In genomic region chr7:56127241-56127837, GRCh38 we compare ENCODE assay signal across 7 cellular contexts. TPM values are rescaled to one million over a fixed set of nuclear protein-coding genes. Genes with fewer than 3 reads are reported as not detected.
"Had no signal": no experiment of that assay in that cellular context is flagged by ENCODE, and none has a peak within 500 bp of the region (broad histone marks: within the 10 kb centered on the region; RNA-seq: fewer than 3 reads in every experiment).

No MANE protein-coding gene starts in this region.

RNA-seq across cellular contexts. Expression of gene NUPR2, which starts 11.1 kb away (rescaled TPM):
- total RNA-seq: MCF 10A, NCI-H460, PC-3, Peyer's patch, Right ventricle myocardium inferior, SJCRH30, SK-MEL-5 had no signal

RNA-seq across cellular contexts. Expression of gene PHKG1, which starts 34.6 kb away (rescaled TPM):
- total RNA-seq: NCI-H460 had no signal
